31 cellular contexts compared by ENCODE assay signal in the genomic region with DNA sequence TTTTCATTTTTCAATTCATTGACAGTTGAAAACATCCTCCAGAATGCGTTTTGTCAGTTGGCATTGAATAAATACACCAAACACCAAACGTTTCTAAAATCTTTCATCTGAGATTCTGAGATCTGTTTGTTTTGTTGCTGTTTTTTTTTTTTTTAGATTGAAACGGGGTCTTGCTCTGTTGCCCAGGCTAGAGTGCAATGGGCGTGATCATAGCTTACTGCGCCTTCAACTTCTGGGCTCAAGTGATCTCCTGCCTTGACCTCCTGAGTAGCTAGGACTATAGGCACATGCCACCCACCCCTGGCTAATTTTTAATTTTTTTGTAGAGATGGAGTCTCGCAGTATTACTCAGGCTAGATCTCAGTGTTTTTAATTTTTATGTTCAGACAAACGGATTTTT.
"Had no signal": no experiment of that assay in that cellular context is flagged by ENCODE, and none has a peak within 500 bp of the region (broad histone marks: within the 10 kb centered on the region; RNA-seq: fewer than 3 reads in every experiment).

No MANE protein-coding gene starts in this region.

- H3K27ac ChIP-seq: neural progenitor cell, ovary, parathyroid adenoma, psoas muscle, skin epidermis, spleen, suprapubic skin, transverse colon, uterus had no signal

- H3K4me3 Mint-ChIP-seq: naive thymus-derived CD8-positive, alpha-beta T cell; natural killer cell treated with Interleukin-12 subunit alpha and Interleukin-12 subunit beta and Interleukin-15 and Interleukin-18, amount 100 ng/mL, for 72 hours; neural progenitor cell; stimulated activated memory B cell treated with anti-CD40 and anti-IgM and Interleukin-4, amounts not matched to agents 10 μg/mL and 1 μg/mL and 100 μg/mL, for 72 hours; stimulated activated naive CD8-positive, alpha-beta T cell treated with anti-CD3 and anti-CD28 coated beads, Interleukin-15, amount 100 ng/mL, for 72 hours; type B pancreatic cell had no signal

- H3K9me3 ChIP-seq: ovary, psoas muscle, spleen, suprapubic skin, testis, tibial artery, transverse colon, upper lobe of right lung, uterus had no signal

- H3K27ac Mint-ChIP-seq: natural killer cell treated with Interleukin-12 subunit alpha and Interleukin-12 subunit beta and Interleukin-15 and Interleukin-18, amount 100 ng/mL, for 72 hours; neural progenitor cell; progenitor cell of endocrine pancreas; stimulated activated memory B cell treated with anti-CD40 and anti-IgM and Interleukin-4, amounts not matched to agents 10 μg/mL and 1 μg/mL and 100 μg/mL, for 72 hours; stimulated activated naive CD8-positive, alpha-beta T cell treated with anti-CD3 and anti-CD28 coated beads, Interleukin-15, amount 100 ng/mL, for 72 hours; type B pancreatic cell had no signal

- ATAC-seq: naive thymus-derived CD8-positive, alpha-beta T cell; natural killer cell treated with Interleukin-12 subunit alpha and Interleukin-12 subunit beta and Interleukin-15 and Interleukin-18, amount 100 ng/mL, for 72 hours; psoas muscle; right cardiac atrium; sciatic nerve; stimulated activated memory B cell treated with anti-CD40 and anti-IgM and Interleukin-4, amounts not matched to agents 10 μg/mL and 1 μg/mL and 100 μg/mL, for 72 hours; stimulated activated naive CD8-positive, alpha-beta T cell treated with anti-CD3 and anti-CD28 coated beads, Interleukin-15, amount 100 ng/mL, for 72 hours; stimulated activated naive CD8-positive, alpha-beta T cell treated with anti-CD3 and anti-CD28 coated beads, Interleukin-15, Interleukin-2, amounts not matched to agents 100 U/mL and 50 U/mL, for 24 hours; upper lobe of right lung had no signal

- H3K4me1 Mint-ChIP-seq: neural progenitor cell had no signal

- H3K36me3 ChIP-seq: ovary, uterus had no signal

- DNase-seq: naive thymus-derived CD8-positive, alpha-beta T cell; occipital lobe; ovary; posterior cingulate gyrus; psoas muscle; right cardiac atrium; spleen; stimulated activated CD4-positive, alpha-beta T cell treated with anti-CD3 and anti-CD28 coated beads, Interleukin-12 subunit alpha, Interleukin-12 subunit beta, amount 100 ng/mL, for 4 hours; stimulated activated CD4-positive, alpha-beta T cell treated with anti-CD3 and anti-CD28 coated beads, Interleukin-1b, Interleukin-23, amount 100 ng/mL, for 48 hours; stimulated activated CD4-positive, alpha-beta T cell treated with anti-CD3 and anti-CD28 coated beads, Interleukin-4, amount 100 ng/mL, for 1 hour; stimulated activated CD4-positive, alpha-beta T cell treated with anti-CD3 and anti-CD28 coated beads, Interleukin-4, amount 100 ng/mL, for 4 hours; stimulated activated CD8-positive, alpha-beta memory T cell treated with anti-CD3 and anti-CD28 coated beads, Interleukin-4, amount 100 ng/mL, for 48 hours; stimulated activated naive CD4-positive, alpha-beta T cell; stimulated activated naive CD8-positive, alpha-beta T cell treated with anti-CD3 and anti-CD28 coated beads, Interleukin-15, amount 100 ng/mL, for 72 hours; stimulated activated naive CD8-positive, alpha-beta T cell treated with anti-CD3 and anti-CD28 coated beads, Interleukin-15, Interleukin-2, amounts not matched to agents 100 U/mL and 50 U/mL, for 24 hours; substantia nigra; testis; tibial artery; transverse colon; upper lobe of right lung; uterus had no signal

- H3K27me3 Mint-ChIP-seq: naive thymus-derived CD8-positive, alpha-beta T cell; natural killer cell treated with Interleukin-12 subunit alpha and Interleukin-12 subunit beta and Interleukin-15 and Interleukin-18, amount 100 ng/mL, for 72 hours; progenitor cell of endocrine pancreas; stimulated activated memory B cell treated with anti-CD40 and anti-IgM and Interleukin-4, amounts not matched to agents 10 μg/mL and 1 μg/mL and 100 μg/mL, for 72 hours; stimulated activated naive CD8-positive, alpha-beta T cell treated with anti-CD3 and anti-CD28 coated beads, Interleukin-15, amount 100 ng/mL, for 72 hours; type B pancreatic cell had no signal

- H3K27me3 ChIP-seq: neural progenitor cell, ovary, spleen, suprapubic skin, testis, tibial artery, transverse colon, upper lobe of right lung, uterus had no signal

- H3K4me3 ChIP-seq: neural progenitor cell, ovary, psoas muscle, skin epidermis, smooth muscle cell, spleen, suprapubic skin, testis, tibial artery, transverse colon, upper lobe of right lung, uterus had no signal

- H3K9me3 Mint-ChIP-seq: naive thymus-derived CD8-positive, alpha-beta T cell; natural killer cell treated with Interleukin-12 subunit alpha and Interleukin-12 subunit beta and Interleukin-15 and Interleukin-18, amount 100 ng/mL, for 72 hours; neural progenitor cell; stimulated activated memory B cell treated with anti-CD40 and anti-IgM and Interleukin-4, amounts not matched to agents 10 μg/mL and 1 μg/mL and 100 μg/mL, for 72 hours; stimulated activated naive CD8-positive, alpha-beta T cell treated with anti-CD3 and anti-CD28 coated beads, Interleukin-15, amount 100 ng/mL, for 72 hours; type B pancreatic cell had no signal

- H3K4me1 ChIP-seq: neural progenitor cell, suprapubic skin, uterus had no signal
